Comparison of ENCODE assay signal across 14 cellular contexts in genomic region chr6:75286955-75287354, GRCh38. TPM values are rescaled to one million over a fixed set of nuclear protein-coding genes. Genes with fewer than 3 reads are reported as not detected.
DNase-seq lines count a peak whose midpoint lies in the region; ATAC-seq and TF ChIP-seq lines count a peak whose summit lies in the region.
"Had no signal": no experiment of that assay in that cellular context is flagged by ENCODE, and none has a peak within 500 bp of the region (broad histone marks: within the 10 kb centered on the region; RNA-seq: fewer than 3 reads in every experiment).

No MANE protein-coding gene starts in this region.

- H2AFZ ChIP-seq in OCI-LY1 (ENCODE audit: low read length): no peak overlapping the region

- H4K20me1 ChIP-seq in OCI-LY1 (ENCODE audit: insufficient read depth, low read length): no peaks in the 10 kb centered on the region

- no peak for TF ChIP-seq POLR2A in suprapubic skin (IDR thresholded peaks at IDR 0.05)

- peaks cover 40% of the 10 kb centered on the region for H3K4me1 ChIP-seq in OCI-LY1 (ENCODE audit: insufficient read depth, low read length, severe bottlenecking)
- H3K4me1 ChIP-seq in endocrine pancreas (ENCODE audit: control insufficient read depth, insufficient read depth, low read length): peaks cover 23% of the 10 kb centered on the region
- peaks cover 32% of the 10 kb centered on the region for H3K4me1 ChIP-seq in suprapubic skin
- H3K4me1 ChIP-seq: uterus had no signal

- H3K4me2 ChIP-seq in OCI-LY1 (ENCODE audit: low read length): peak overlapping the region; percentile 30

- no peak for DNase-seq in activated naive CD8-positive, alpha-beta T cell treated with anti-CD3 and anti-CD28 coated beads, Interleukin-2, amount 50 U/mL, for 24 hours
- no peak for DNase-seq in stimulated activated naive B cell treated with anti-CD40 and anti-IgM and Interleukin-4, amounts not matched to agents 10 μg/mL and 1 μg/mL and 100 μg/mL, for 72 hours
- DNase-seq in HK-2 (ENCODE audit: unreplicated experiment): no peak
- no peak for DNase-seq in DMS53 (lab: John Stamatoyannopoulos, UW)
- DNase-seq in suprapubic skin (ENCODE audit: low spot score in 2 of 2): no peak
- DNase-seq: activated naive CD4-positive, alpha-beta T cell treated with Interleukin-2 at 50 U/mL for 16 hours; effector memory CD4-positive, alpha-beta T cell; KG1; left lung; NCI-H1105 treated with DMSO at 0.1 percent for 48 hours; uterus had no signal

- no peaks in the 10 kb centered on the region for H3K27me3 Mint-ChIP-seq in activated naive CD8-positive, alpha-beta T cell
- no peaks in the 10 kb centered on the region for H3K27me3 Mint-ChIP-seq in activated naive CD8-positive, alpha-beta T cell treated with anti-CD3 and anti-CD28 coated beads, Interleukin-2, amount 50 U/mL, for 24 hours
- H3K27me3 Mint-ChIP-seq in stimulated activated naive B cell treated with anti-CD40 and anti-IgM and Interleukin-4, amounts not matched to agents 10 μg/mL and 1 μg/mL and 100 μg/mL, for 72 hours: no peaks in the 10 kb centered on the region

- ATAC-seq in activated naive CD8-positive, alpha-beta T cell treated with anti-CD3 and anti-CD28 coated beads, Interleukin-2, amount 50 U/mL, for 24 hours: no peak
- ATAC-seq in stimulated activated naive B cell treated with anti-CD40 and anti-IgM and Interleukin-4, amounts not matched to agents 10 μg/mL and 1 μg/mL and 100 μg/mL, for 72 hours (replicated peaks): no peak
- ATAC-seq: left lung had no signal

- H3K4me3 ChIP-seq in OCI-LY1 (ENCODE audit: low read depth, low read length, poor library complexity, severe bottlenecking) (peak overlapping the region; percentile 95), endocrine pancreas (ENCODE audit: control insufficient read depth, insufficient read depth, low read length) (peak overlapping the region; percentile 99), suprapubic skin (no peak overlapping the region)
- H3K4me3 ChIP-seq: left lung, uterus had no signal

- H3K27ac ChIP-seq in OCI-LY1 (ENCODE audit: low read depth, low read length, poor library complexity, severe bottlenecking) (no peak overlapping the region), suprapubic skin (no peak overlapping the region)
- H3K27ac ChIP-seq: left lung, uterus had no signal

- H3K9me3 Mint-ChIP-seq in activated naive CD8-positive, alpha-beta T cell (ENCODE audit: low read depth): no peaks in the 10 kb centered on the region
- no peaks in the 10 kb centered on the region for H3K9me3 Mint-ChIP-seq in activated naive CD8-positive, alpha-beta T cell treated with anti-CD3 and anti-CD28 coated beads, Interleukin-2, amount 50 U/mL, for 24 hours
- no peaks in the 10 kb centered on the region for H3K9me3 Mint-ChIP-seq in stimulated activated naive B cell treated with anti-CD40 and anti-IgM and Interleukin-4, amounts not matched to agents 10 μg/mL and 1 μg/mL and 100 μg/mL, for 72 hours

- WGBS in suprapubic skin: 93% methylated on average over 2 of the region's 2 CpGs

- no peaks in the 10 kb centered on the region for H3K36me3 Mint-ChIP-seq in activated naive CD8-positive, alpha-beta T cell
- peaks cover 8% of the 10 kb centered on the region for H3K36me3 Mint-ChIP-seq in activated naive CD8-positive, alpha-beta T cell treated with anti-CD3 and anti-CD28 coated beads, Interleukin-2, amount 50 U/mL, for 24 hours (ENCODE audit: low read depth)
- peaks cover 10 to 11% of the 10 kb centered on the region in 2 donors for H3K36me3 Mint-ChIP-seq in stimulated activated naive B cell treated with anti-CD40 and anti-IgM and Interleukin-4, amounts not matched to agents 10 μg/mL and 1 μg/mL and 100 μg/mL, for 72 hours

- no peaks in the 10 kb centered on the region for H3K9me3 ChIP-seq in OCI-LY1 (ENCODE audit: low read length)
- no peaks in the 10 kb centered on the region for H3K9me3 ChIP-seq in endocrine pancreas (ENCODE audit: control insufficient read depth, low read length)
- no peaks in the 10 kb centered on the region for H3K9me3 ChIP-seq in suprapubic skin
- H3K9me3 ChIP-seq: left lung, uterus had no signal

- H3K27ac Mint-ChIP-seq in activated naive CD8-positive, alpha-beta T cell: peak overlapping the region; percentile 64
- H3K27ac Mint-ChIP-seq in activated naive CD8-positive, alpha-beta T cell treated with anti-CD3 and anti-CD28 coated beads, Interleukin-2, amount 50 U/mL, for 24 hours: no peak overlapping the region
- peak overlapping the region; percentile 21 for H3K27ac Mint-ChIP-seq in stimulated activated naive B cell treated with anti-CD40 and anti-IgM and Interleukin-4, amounts not matched to agents 10 μg/mL and 1 μg/mL and 100 μg/mL, for 72 hours

- TF ChIP-seq CTCF in OCI-LY1 (IDR thresholded peaks at IDR 0.05; ENCODE audit: low read length) (no peak), suprapubic skin (IDR thresholded peaks at IDR 0.05) (no peak)

- H3F3A ChIP-seq in OCI-LY1 (ENCODE audit: insufficient read depth, low read length): no peaks in the 10 kb centered on the region; the same call in 1 of the 2 replicates

- H3K27me3 ChIP-seq in OCI-LY1 (ENCODE audit: insufficient read depth, low read length) (no peaks in the 10 kb centered on the region), endocrine pancreas (ENCODE audit: control insufficient read depth, insufficient read depth, low read length) (no peaks in the 10 kb centered on the region), suprapubic skin (no peaks in the 10 kb centered on the region)
- H3K27me3 ChIP-seq: left lung, uterus had no signal

- H3K9ac ChIP-seq in OCI-LY1 (ENCODE audit: low read length) (no peak overlapping the region), endocrine pancreas (ENCODE audit: control insufficient read depth, insufficient read depth, low read length) (no peak overlapping the region)

- TF ChIP-seq EP300 in suprapubic skin (IDR thresholded peaks at IDR 0.05): no peak

- no peaks in the 10 kb centered on the region for H3K36me3 ChIP-seq in OCI-LY1 (ENCODE audit: insufficient read depth, low read length)
- no peaks in the 10 kb centered on the region for H3K36me3 ChIP-seq in endocrine pancreas (ENCODE audit: control insufficient read depth, insufficient read depth, low read length)
- no peaks in the 10 kb centered on the region for H3K36me3 ChIP-seq in suprapubic skin
- H3K36me3 ChIP-seq: left lung, uterus had no signal

- peaks cover 32% of the 10 kb centered on the region for H3K79me2 ChIP-seq in OCI-LY1 (ENCODE audit: insufficient read depth, low read length)

- peaks cover 31% of the 10 kb centered on the region for H3K4me1 Mint-ChIP-seq in activated naive CD8-positive, alpha-beta T cell (ENCODE audit: low read depth)
- H3K4me1 Mint-ChIP-seq in activated naive CD8-positive, alpha-beta T cell treated with anti-CD3 and anti-CD28 coated beads, Interleukin-2, amount 50 U/mL, for 24 hours: peaks cover 13% of the 10 kb centered on the region
- H3K4me1 Mint-ChIP-seq in stimulated activated naive B cell treated with anti-CD40 and anti-IgM and Interleukin-4, amounts not matched to agents 10 μg/mL and 1 μg/mL and 100 μg/mL, for 72 hours: peaks cover 12 to 32% of the 10 kb centered on the region in 2 donors

- H3K4me3 Mint-ChIP-seq in activated naive CD8-positive, alpha-beta T cell: no peak overlapping the region
- no peak overlapping the region for H3K4me3 Mint-ChIP-seq in activated naive CD8-positive, alpha-beta T cell treated with anti-CD3 and anti-CD28 coated beads, Interleukin-2, amount 50 U/mL, for 24 hours
- peak overlapping the region in 1 of 2 donors; percentile 1 for H3K4me3 Mint-ChIP-seq in stimulated activated naive B cell treated with anti-CD40 and anti-IgM and Interleukin-4, amounts not matched to agents 10 μg/mL and 1 μg/mL and 100 μg/mL, for 72 hours

- H3K9me2 ChIP-seq in OCI-LY1 (ENCODE audit: low read depth, low read length): no peaks in the 10 kb centered on the region

RNA-seq across cellular contexts. Expression of gene TMEM30A, which starts 2.4 kb away (rescaled TPM):
- 10 to 100 TPM; 30.5 to 50.0 (median 38.2) TPM for total RNA-seq in suprapubic skin

RNA-seq across cellular contexts. Expression of gene COX7A2, which starts 43.4 kb away (rescaled TPM):
- total RNA-seq in suprapubic skin: 100 to 1,000 TPM; 110 to 303 (median 209) TPM
